ENCODE assay signal across 11 cellular contexts in the genomic region with DNA sequence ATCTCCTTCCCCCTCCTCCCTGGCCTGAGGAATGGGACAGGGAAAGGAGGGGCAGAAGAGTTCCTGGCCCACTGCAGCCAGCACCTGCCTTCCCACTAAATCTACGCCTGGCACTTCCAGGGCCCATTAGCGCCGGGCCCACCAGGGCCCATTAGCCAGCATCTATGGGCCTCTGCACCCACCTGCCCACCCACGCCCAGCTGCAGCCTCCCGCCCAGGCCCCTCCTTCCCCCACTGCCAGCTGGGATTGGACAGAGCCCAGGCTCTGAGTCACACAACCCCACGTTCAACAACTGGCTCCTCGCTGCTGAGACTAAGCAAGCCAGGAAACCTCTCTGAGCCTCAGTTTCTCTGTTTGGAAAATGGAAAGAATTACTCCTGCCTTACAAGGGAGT. TPM values are rescaled to one million over a fixed set of nuclear protein-coding genes. Genes with fewer than 3 reads are reported as not detected.
A peak's percentile ranks its signal among the peaks of the same experiment; 100 is the strongest.
DNase-seq lines count a peak whose midpoint lies in the region; TF ChIP-seq lines count a peak whose summit lies in the region.
"Had no signal": no experiment of that assay in that cellular context is flagged by ENCODE, and none has a peak within 500 bp of the region (broad histone marks: within the 10 kb centered on the region; RNA-seq: fewer than 3 reads in every experiment).

No MANE protein-coding gene starts in this region.

- DNase-seq in DMS 273 (lab: John Stamatoyannopoulos, UW; ENCODE audit: unreplicated experiment) (peak; percentile 58), DMS 273 treated with DMSO at 0.1 percent for 48 hours (lab: John Stamatoyannopoulos, UW) (no peak), RKO (ENCODE audit: low spot score) (peak; percentile 22), epithelial cell of esophagus (ENCODE audit: low read depth) (peak; percentile 75), osteoblast (ENCODE audit: insufficient read length, low spot score, missing footprints) (peak; percentile 99), NCI-H1417 treated with DMSO at 0.1 percent for 48 hours (lab: John Stamatoyannopoulos, UW) (no peak)
- no peak for DNase-seq in activated naive CD4-positive, alpha-beta T cell treated with Interleukin-2 at 50 U/mL for 16 hours
- DNase-seq in activated CD8-positive, alpha-beta memory T cell treated with anti-CD3 and anti-CD28 coated beads for 24 hours: no peak
- DNase-seq: effector CD8-positive, alpha-beta T cell had no signal

- no peaks in the 10 kb centered on the region for H4K20me1 ChIP-seq in osteoblast (ENCODE audit: insufficient read depth, low read length)

- H2AFZ ChIP-seq in osteoblast (ENCODE audit: low read length): no peak overlapping the region

- H3K9me3 ChIP-seq in osteoblast (ENCODE audit: low read depth, low read length): no peaks in the 10 kb centered on the region

- H3K4me3 ChIP-seq in epithelial cell of esophagus (ENCODE audit: low read length): no peak overlapping the region
- no peak overlapping the region for H3K4me3 ChIP-seq in osteoblast (ENCODE audit: insufficient read depth, low read length)
- H3K4me3 ChIP-seq: skin epidermis had no signal

- peaks cover 45% of the 10 kb centered on the region for H3K27me3 ChIP-seq in osteoblast (ENCODE audit: insufficient read depth, low read length)

- no peak for TF ChIP-seq CTCF in epithelial cell of esophagus (IDR thresholded peaks at IDR 0.05; ENCODE audit: insufficient read depth, low read depth, low read length, missing control alignments)
- TF ChIP-seq CTCF in osteoblast (IDR thresholded peaks at IDR 0.05; ENCODE audit: extremely low read depth, low read depth, low read length): no peak

- H3K27ac ChIP-seq in osteoblast (ENCODE audit: low read depth, low read length): no peak overlapping the region
- H3K27ac ChIP-seq: 22Rv1, skin epidermis had no signal

- peaks cover 32% of the 10 kb centered on the region for H3K4me1 ChIP-seq in osteoblast (ENCODE audit: insufficient read depth, low read length)

- no peaks in the 10 kb centered on the region for H3K79me2 ChIP-seq in osteoblast (ENCODE audit: insufficient read depth, low read length)

- H3K36me3 ChIP-seq in osteoblast (ENCODE audit: insufficient read depth, low read length): no peaks in the 10 kb centered on the region

- no peak overlapping the region for H3K4me2 ChIP-seq in osteoblast (ENCODE audit: insufficient read depth, low read length)

RNA-seq across cellular contexts. Expression of gene CYTH4, which starts 48.7 kb away (rescaled TPM):
- 0.59 and 0.72 TPM in 2 replicates for total RNA-seq in osteoblast

Comparison
In these comparisons a context has a peak if more than half of its experiments do, and no peak if none do; other contexts are left out.
1. DNase-seq: peak in DMS 273 (single experiment), RKO (single experiment), epithelial cell of esophagus (single experiment) and osteoblast (single experiment); none in DMS 273 treated with DMSO at 0.1 percent for 48 hours (single experiment), NCI-H1417 treated with DMSO at 0.1 percent for 48 hours (single experiment), activated naive CD4-positive, alpha-beta T cell treated with Interleukin-2 at 50 U/mL for 16 hours (single experiment) and activated CD8-positive, alpha-beta memory T cell treated with anti-CD3 and anti-CD28 coated beads for 24 hours (single experiment).